ENCODE assay signal across 18 cellular contexts in genomic region chr1:25836695-25837094, GRCh38. TPM values are rescaled to one million over a fixed set of nuclear protein-coding genes. Genes with fewer than 3 reads are reported as not detected.
DNase-seq lines count a peak whose midpoint lies in the region; ATAC-seq and TF ChIP-seq lines count a peak whose summit lies in the region.
"Had no signal": no experiment of that assay in that cellular context is flagged by ENCODE, and none has a peak within 500 bp of the region (broad histone marks: within the 10 kb centered on the region; RNA-seq: fewer than 3 reads in every experiment).

No MANE protein-coding gene starts in this region.

- peaks cover 9 to 23% of the 10 kb centered on the region in 2 donors for H3K36me3 Mint-ChIP-seq in stimulated activated naive B cell treated with anti-CD40 and anti-IgM and Interleukin-4, amounts not matched to agents 10 μg/mL and 1 μg/mL and 100 μg/mL, for 72 hours

- no peak for TF ChIP-seq CTCF in VCaP (conservative IDR thresholded peaks at IDR 0.05)

- no peak overlapping the region for H4K5ac ChIP-seq in mesendoderm (ENCODE audit: low read length)

- DNase-seq in left ventricle myocardium superior (no peak), Right ventricle myocardium inferior (ENCODE audit: missing footprints) (no peak), mesendoderm (no peak), NCI-H1105 treated with DMSO at 0.1 percent for 48 hours (lab: John Stamatoyannopoulos, UW) (no peak)
- DNase-seq in stimulated activated naive B cell treated with anti-CD40 and anti-IgM and Interleukin-4, amounts not matched to agents 10 μg/mL and 1 μg/mL and 100 μg/mL, for 72 hours, result no peak
- DNase-seq in stimulated activated CD4-positive, alpha-beta T cell treated with anti-CD3 and anti-CD28 coated beads, Interleukin-12 subunit alpha, Interleukin-12 subunit beta, amount 100 ng/mL, for 4 hours, result no peak
- no peak for DNase-seq in activated naive CD4-positive, alpha-beta T cell treated with Interleukin-2 at 50 U/mL for 16 hours
- DNase-seq: 8988T; CD4-positive, alpha-beta memory T cell; NCI-H1092; NCI-H1436; NCI-H187 treated with DMSO at 0.1 percent for 48 hours; NCI-H446; PC-9; Right ventricle myocardium superior had no signal

- H3K4me3 ChIP-seq in mesendoderm (ENCODE audit: low read length), result no peak overlapping the region
- H3K4me3 ChIP-seq: BLaER1 treated with 17β-estradiol and CSF1 and Interleukin-3, amounts not matched to agents 10 nM and 100 nM; PC-9; SJSA1 had no signal

- ATAC-seq in left ventricle myocardium superior (peak; percentile 41), Right ventricle myocardium inferior (no peak)
- ATAC-seq in stimulated activated naive B cell treated with anti-CD40 and anti-IgM and Interleukin-4, amounts not matched to agents 10 μg/mL and 1 μg/mL and 100 μg/mL, for 72 hours (replicated peaks), result no peak

- no peak overlapping the region for H3K27ac Mint-ChIP-seq in stimulated activated naive B cell treated with anti-CD40 and anti-IgM and Interleukin-4, amounts not matched to agents 10 μg/mL and 1 μg/mL and 100 μg/mL, for 72 hours

- H2AK5ac ChIP-seq in mesendoderm (ENCODE audit: low read length), result no peak overlapping the region

- intact Hi-C loops in left ventricle myocardium superior (cut with micrococcal nuclease), result no loop called here
- intact Hi-C loops in Right ventricle myocardium inferior (cut with DNase I), result no loop called here

- peak overlapping the region; percentile 18 for H3K9ac ChIP-seq in mesendoderm (ENCODE audit: low read length)
- H3K9ac ChIP-seq: BLaER1 treated with 17β-estradiol and CSF1 and Interleukin-3, amounts not matched to agents 10 nM and 100 nM had no signal

- H2BK5ac ChIP-seq in mesendoderm (ENCODE audit: low read length), result no peak overlapping the region

- no peaks in the 10 kb centered on the region for H3K4me1 Mint-ChIP-seq in stimulated activated naive B cell treated with anti-CD40 and anti-IgM and Interleukin-4, amounts not matched to agents 10 μg/mL and 1 μg/mL and 100 μg/mL, for 72 hours

- no peak overlapping the region for H2BK15ac ChIP-seq in mesendoderm (replicated peaks; ENCODE audit: low read depth)

- no peak overlapping the region for H3K18ac ChIP-seq in mesendoderm (ENCODE audit: low read length)

- H4K8ac ChIP-seq in mesendoderm (ENCODE audit: low read depth, low read length), result no peak overlapping the region

- no peak overlapping the region for H3K4me3 Mint-ChIP-seq in stimulated activated naive B cell treated with anti-CD40 and anti-IgM and Interleukin-4, amounts not matched to agents 10 μg/mL and 1 μg/mL and 100 μg/mL, for 72 hours
- H3K4me3 Mint-ChIP-seq: CD4-positive, alpha-beta memory T cell had no signal

- peaks cover 2% of the 10 kb centered on the region for H3K36me3 ChIP-seq in mesendoderm (ENCODE audit: control insufficient read depth, insufficient read depth, low read length)

- H3K79me1 ChIP-seq in mesendoderm (ENCODE audit: low read length), result peaks cover 7% of the 10 kb centered on the region

- H3K27me3 ChIP-seq in mesendoderm (ENCODE audit: insufficient read depth, low read length, poor library complexity), result no peaks in the 10 kb centered on the region
- H3K27me3 ChIP-seq: BLaER1 treated with 17β-estradiol and CSF1 and Interleukin-3, amounts not matched to agents 10 nM and 100 nM; SJSA1 had no signal

- peak overlapping the region; percentile 57 for H3K27ac ChIP-seq in VCaP
- H3K27ac ChIP-seq in mesendoderm (ENCODE audit: low read depth, low read length), result no peak overlapping the region
- H3K27ac ChIP-seq: BLaER1 treated with 17β-estradiol and CSF1 and Interleukin-3, amounts not matched to agents 10 nM and 100 nM; SJSA1 had no signal

- peaks cover under 1% of the 10 kb centered on the region for H3K79me2 ChIP-seq in mesendoderm (ENCODE audit: control insufficient read depth, insufficient read depth, low read length)

- H3K4me2 ChIP-seq in mesendoderm (ENCODE audit: low read length), result no peak overlapping the region
- H3K4me2 ChIP-seq: BLaER1 treated with 17β-estradiol and CSF1 and Interleukin-3, amounts not matched to agents 10 nM and 100 nM; PC-9 had no signal

- peaks cover 9% of the 10 kb centered on the region for H3K4me1 ChIP-seq in mesendoderm (ENCODE audit: control insufficient read depth, low read depth, low read length)
- H3K4me1 ChIP-seq: SJSA1 had no signal

- H3K56ac ChIP-seq in mesendoderm (ENCODE audit: low read length), result no peak overlapping the region

- no peaks in the 10 kb centered on the region for H3K27me3 Mint-ChIP-seq in stimulated activated naive B cell treated with anti-CD40 and anti-IgM and Interleukin-4, amounts not matched to agents 10 μg/mL and 1 μg/mL and 100 μg/mL, for 72 hours
- H3K27me3 Mint-ChIP-seq: CD4-positive, alpha-beta memory T cell had no signal

- no CpG with 5 or more reads among the region's 3 CpGs for WGBS in mesendoderm (ENCODE audit: extremely low coverage, insufficient coverage, low lambda C conversion rate)

- no peak overlapping the region for H2BK120ac ChIP-seq in mesendoderm (ENCODE audit: low read depth, low read length)

- no peak overlapping the region for H3K23ac ChIP-seq in mesendoderm (ENCODE audit: low read length)

- peaks cover 0 to 4% of the 10 kb centered on the region in 2 donors for H3K9me3 Mint-ChIP-seq in stimulated activated naive B cell treated with anti-CD40 and anti-IgM and Interleukin-4, amounts not matched to agents 10 μg/mL and 1 μg/mL and 100 μg/mL, for 72 hours

- H3K4ac ChIP-seq in mesendoderm (ENCODE audit: low read depth, low read length), result no peak overlapping the region

RNA-seq across cellular contexts. Expression of gene MTFR1L, which starts 16.9 kb away (rescaled TPM):
- total RNA-seq in left ventricle myocardium superior (227 TPM), Right ventricle myocardium inferior (206 TPM)
- polyA plus RNA-seq in mesendoderm (2013, experiment 1 of 2), result 12.5 TPM
- 12.9 TPM for polyA plus RNA-seq in mesendoderm (2013, experiment 2 of 2)

RNA-seq across cellular contexts. Expression of gene AUNIP, which starts 22.6 kb away (rescaled TPM):
- total RNA-seq in left ventricle myocardium superior (not detected), Right ventricle myocardium inferior (not detected)
- 17.7 TPM for polyA plus RNA-seq in mesendoderm (2013, experiment 1 of 2)
- polyA plus RNA-seq in mesendoderm (2013, experiment 2 of 2), result 17.8 TPM
- total RNA-seq: CD4-positive, alpha-beta memory T cell had no signal
- polyA plus RNA-seq: CD4-positive, alpha-beta memory T cell had no signal

RNA-seq across cellular contexts. Expression of gene SELENON, which starts 36.7 kb away (rescaled TPM):
- total RNA-seq in left ventricle myocardium superior (46.3 TPM), Right ventricle myocardium inferior (45.7 TPM)
- polyA plus RNA-seq in mesendoderm (2013, experiment 1 of 2), result 58.2 TPM
- polyA plus RNA-seq in mesendoderm (2013, experiment 2 of 2), result 57.4 TPM

RNA-seq across cellular contexts. Expression of gene PAQR7, which starts 38.8 kb away (rescaled TPM):
- 2.0 TPM for total RNA-seq in left ventricle myocardium superior
- total RNA-seq in Right ventricle myocardium inferior, result 2.2 TPM
- 3.7 TPM for polyA plus RNA-seq in mesendoderm (2013, experiment 1 of 2)
- polyA plus RNA-seq in mesendoderm (2013, experiment 2 of 2), result 3.5 TPM
